20 cellular contexts compared by ENCODE assay signal in genomic region chr11:41497974-41498373, GRCh38. TPM values are rescaled to one million over a fixed set of nuclear protein-coding genes. Genes with fewer than 3 reads are reported as not detected.
DNase-seq lines count a peak whose midpoint lies in the region; ATAC-seq, FAIRE-seq and TF ChIP-seq lines count a peak whose summit lies in the region.
"Had no signal": no experiment of that assay in that cellular context is flagged by ENCODE, and none has a peak within 500 bp of the region (broad histone marks: within the 10 kb centered on the region; RNA-seq: fewer than 3 reads in every experiment).

No MANE protein-coding gene starts in this region.

- no peaks in the 10 kb centered on the region for H3K9me3 ChIP-seq in BE2C
- H3K9me3 ChIP-seq: stomach had no signal

- DNase-seq in AG10803 (ENCODE audit: low read depth) (peak; percentile 27), KBM-7 (peak; percentile 12), cardiac fibroblast (ENCODE audit: low read depth in 2 of 2) (peak; percentile 13 to 44), iPS-NIHi7 (ENCODE audit: extremely low spot score) (peak; percentile 57), Right ventricle myocardium superior (no peak), H54 (ENCODE audit: insufficient read length, low spot score) (no peak), BE2C (no peak)
- DNase-seq: activated CD4-positive, alpha-beta T cell treated with anti-CD3 and anti-CD28 coated beads, Interleukin-2, amount 50 U/mL, for 48 hours; activated T-cell treated with anti-CD3 and anti-CD28 coated beads, Interleukin-2, amount 50 U/mL, for 24 hours; foreskin keratinocyte; GDM1; NCI-H2029; NCI-H524 treated with DMSO at 0.1 percent for 48 hours; stomach had no signal

- intact Hi-C loops in Right ventricle myocardium superior (cut with DNase I), result no loop called here

- no peak for TF ChIP-seq POLR2A in H54 (IDR thresholded peaks at IDR 0.05; ENCODE audit: low read depth, low read length)

- H3K27me3 ChIP-seq in BE2C, result no peaks in the 10 kb centered on the region
- H3K27me3 ChIP-seq: cardiac muscle cell, stomach had no signal

- no peaks in the 10 kb centered on the region for H3K36me3 ChIP-seq in BE2C
- H3K36me3 ChIP-seq: cardiac muscle cell, stomach had no signal

- H3K4me3 ChIP-seq in AG10803 (ENCODE audit: low read length) (no peak overlapping the region), cardiac fibroblast (replicated peaks in 1 of 2; ENCODE audit: low read depth in 2 of 2, low read length in 2 of 2) (no peak overlapping the region), BE2C (ENCODE audit: low read depth, low read length) (no peak overlapping the region)
- H3K4me3 ChIP-seq: cardiac muscle cell, GM23248, stomach had no signal

- in situ Hi-C loops in KBM-7 (cut with MboI; ENCODE audit: low pct_unique_long_range_greater_than_20kb, low sequenced_read_pairs), result no loop called here

- H3K4me1 ChIP-seq in BE2C, result no peaks in the 10 kb centered on the region
- H3K4me1 ChIP-seq: foreskin keratinocyte, stomach had no signal

- FAIRE-seq in H54 (lab: Jason Lieb, UNC), result no peak
- FAIRE-seq: GM12892, urothelium cell line had no signal

- no peak for ATAC-seq in Right ventricle myocardium superior (ENCODE audit: poor library complexity)
- no peak for ATAC-seq in HG03378 (IDR thresholded peaks at IDR 0.05; ENCODE audit: unreplicated experiment)

- no peak for TF ChIP-seq CTCF in AG10803 (conservative IDR thresholded peaks at IDR 0.05; ENCODE audit: low read length)
- no peak for TF ChIP-seq CTCF in cardiac fibroblast (IDR thresholded peaks at IDR 0.05; ENCODE audit: low read depth, low read length)
- TF ChIP-seq CTCF in BE2C (IDR thresholded peaks at IDR 0.05; ENCODE audit: low read depth, low read length), result no peak

RNA-seq across cellular contexts. Expression of gene LRRC4C, which starts 38.5 kb away (rescaled TPM):
- total RNA-seq in Right ventricle myocardium superior, result 0.62 TPM
- 0.51 TPM for polyA plus RNA-seq in BE2C (2012; ENCODE audit: insufficient read depth, insufficient read length, low read depth)
- total RNA-seq: foreskin keratinocyte, GM23248, lung microvascular endothelial cell had no signal
- polyA plus RNA-seq: foreskin keratinocyte, GM23248 had no signal

Comparison
In these comparisons a context has a peak if more than half of its experiments do, and no peak if none do; other contexts are left out.
1. DNase-seq: peak in AG10803 (single experiment), KBM-7 (single experiment), cardiac fibroblast (2 of 2) and iPS-NIHi7 (single experiment); none in Right ventricle myocardium superior (single experiment), H54 (single experiment) and BE2C (single experiment).